Comparison of ENCODE assay signal across 27 cellular contexts in the genomic region with DNA sequence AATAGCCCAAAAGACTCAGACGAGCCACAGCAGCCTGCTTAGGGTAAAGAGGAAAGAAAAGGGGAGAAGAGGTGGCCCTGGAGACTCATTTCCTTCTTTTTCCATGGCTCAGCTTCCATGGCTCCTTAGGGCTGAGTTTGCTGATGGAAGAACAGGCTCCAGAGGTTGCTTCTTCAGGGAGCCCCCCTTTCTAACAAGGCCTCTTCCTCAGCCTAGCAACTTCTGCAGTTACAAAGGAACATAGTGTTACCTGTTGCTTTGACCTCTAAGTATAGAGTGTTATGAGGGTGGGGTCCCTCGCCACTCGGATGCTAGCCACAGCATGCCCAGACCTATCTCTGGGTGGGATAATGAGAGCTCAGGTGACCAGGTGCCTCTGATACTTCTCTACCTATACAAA.
"Had no signal": no experiment of that assay in that cellular context is flagged by ENCODE, and none has a peak within 500 bp of the region (broad histone marks: within the 10 kb centered on the region; RNA-seq: fewer than 3 reads in every experiment).

No MANE protein-coding gene starts in this region.

- DNase-seq: stimulated activated CD4-positive, alpha-beta T cell treated with anti-CD3 and anti-CD28 coated beads, Interleukin-2, amount 100 ng/mL, for 48 hours; stimulated activated CD4-positive, alpha-beta T cell treated with anti-CD3 and anti-CD28 coated beads, Interleukin-4, amount 100 ng/mL, for 1 hour; stimulated activated CD4-positive, alpha-beta T cell treated with anti-CD3 and anti-CD28 coated beads, Interleukin-4, amount 100 ng/mL, for 24 hours; stimulated activated CD4-positive, alpha-beta T cell treated with anti-CD3 and anti-CD28 coated beads, Interleukin-4, amount 100 ng/mL, for 4 hours; stimulated activated CD8-positive, alpha-beta memory T cell treated with anti-CD3 and anti-CD28 coated beads, Interleukin-4, amount 100 ng/mL, for 48 hours; stimulated activated naive B cell treated with anti-CD40 and anti-IgM and Interleukin-4, amounts not matched to agents 10 μg/mL and 1 μg/mL and 100 μg/mL, for 72 hours; stimulated activated naive CD4-positive, alpha-beta T cell; stimulated activated naive CD4-positive, alpha-beta T cell treated with Interleukin-2 at 50 U/mL for 16 hours; stimulated activated naive CD8-positive, alpha-beta T cell treated with anti-CD3 and anti-CD28 coated beads, Interleukin-15, amount 100 ng/mL, for 72 hours; stimulated activated naive CD8-positive, alpha-beta T cell treated with anti-CD3 and anti-CD28 coated beads, Interleukin-15, Interleukin-2, amounts not matched to agents 100 U/mL and 50 U/mL, for 24 hours; stomach; substantia nigra; testis; thyroid gland; tibial artery; transverse colon; upper lobe of left lung; upper lobe of right lung; uterus had no signal

- H3K36me3 ChIP-seq: stomach, suprapubic skin, thoracic aorta, thyroid gland, tibial artery, tibial nerve, transverse colon, upper lobe of left lung, upper lobe of right lung, uterus, vagina had no signal

- H3K9me3 Mint-ChIP-seq: stimulated activated effector memory CD8-positive, alpha-beta T cell treated with anti-CD3 and anti-CD28 coated beads, Interleukin-12 subunit alpha, Interleukin-12 subunit beta, amount 100 ng/mL, for 72 hours; stimulated activated memory B cell treated with anti-CD40 and anti-IgM and Interleukin-4, amounts not matched to agents 10 μg/mL and 1 μg/mL and 100 μg/mL, for 72 hours; stimulated activated naive B cell treated with anti-CD40 and anti-IgM and Interleukin-4, amounts not matched to agents 10 μg/mL and 1 μg/mL and 100 μg/mL, for 72 hours; stimulated activated naive CD8-positive, alpha-beta T cell treated with anti-CD3 and anti-CD28 coated beads, Interleukin-15, amount 100 ng/mL, for 72 hours; stimulated activated naive CD8-positive, alpha-beta T cell treated with anti-CD3 and anti-CD28 coated beads, Interleukin-15, Interleukin-2, amounts not matched to agents 100 ng/mL and 50 ng/mL, for 24 hours; type B pancreatic cell had no signal

- H3K4me1 Mint-ChIP-seq: stimulated activated effector memory CD8-positive, alpha-beta T cell treated with anti-CD3 and anti-CD28 coated beads, Interleukin-12 subunit alpha, Interleukin-12 subunit beta, amount 100 ng/mL, for 72 hours; stimulated activated memory B cell treated with anti-CD40 and anti-IgM and Interleukin-4, amounts not matched to agents 10 μg/mL and 1 μg/mL and 100 μg/mL, for 72 hours had no signal

- H3K27me3 Mint-ChIP-seq: type B pancreatic cell had no signal

- H3K4me3 Mint-ChIP-seq: stimulated activated effector memory CD8-positive, alpha-beta T cell treated with anti-CD3 and anti-CD28 coated beads, Interleukin-12 subunit alpha, Interleukin-12 subunit beta, amount 100 ng/mL, for 72 hours; stimulated activated memory B cell treated with anti-CD40 and anti-IgM and Interleukin-4, amounts not matched to agents 10 μg/mL and 1 μg/mL and 100 μg/mL, for 72 hours; stimulated activated naive B cell treated with anti-CD40 and anti-IgM and Interleukin-4, amounts not matched to agents 10 μg/mL and 1 μg/mL and 100 μg/mL, for 72 hours; stimulated activated naive CD8-positive, alpha-beta T cell treated with anti-CD3 and anti-CD28 coated beads, Interleukin-15, amount 100 ng/mL, for 72 hours; stimulated activated naive CD8-positive, alpha-beta T cell treated with anti-CD3 and anti-CD28 coated beads, Interleukin-15, Interleukin-2, amounts not matched to agents 100 ng/mL and 50 ng/mL, for 24 hours; type B pancreatic cell had no signal

- H3K27ac ChIP-seq: stomach, suprapubic skin, testis, thoracic aorta, thyroid gland, tibial artery, tibial nerve, transverse colon, upper lobe of left lung, upper lobe of right lung, uterus, vagina had no signal

- H3K27me3 ChIP-seq: stomach, testis, thyroid gland, tibial artery, tibial nerve, upper lobe of left lung, upper lobe of right lung, uterus, vagina had no signal

- ATAC-seq: stimulated activated effector memory CD8-positive, alpha-beta T cell treated with anti-CD3 and anti-CD28 coated beads, Interleukin-12 subunit alpha, Interleukin-12 subunit beta, amount 100 ng/mL, for 72 hours; stimulated activated memory B cell treated with anti-CD40 and anti-IgM and Interleukin-4, amounts not matched to agents 10 μg/mL and 1 μg/mL and 100 μg/mL, for 72 hours; stimulated activated naive B cell treated with anti-CD40 and anti-IgM and Interleukin-4, amounts not matched to agents 10 μg/mL and 1 μg/mL and 100 μg/mL, for 72 hours; stimulated activated naive CD8-positive, alpha-beta T cell treated with anti-CD3 and anti-CD28 coated beads, Interleukin-15, amount 100 ng/mL, for 72 hours; stimulated activated naive CD8-positive, alpha-beta T cell treated with anti-CD3 and anti-CD28 coated beads, Interleukin-15, Interleukin-2, amounts not matched to agents 100 U/mL and 50 U/mL, for 24 hours; upper lobe of right lung had no signal

- H3K9me3 ChIP-seq: stomach, suprapubic skin, testis, thoracic aorta, thyroid gland, tibial artery, tibial nerve, transverse colon, upper lobe of left lung, upper lobe of right lung, uterus, vagina had no signal

- H3K27ac Mint-ChIP-seq: stimulated activated effector memory CD8-positive, alpha-beta T cell treated with anti-CD3 and anti-CD28 coated beads, Interleukin-12 subunit alpha, Interleukin-12 subunit beta, amount 100 ng/mL, for 72 hours; stimulated activated memory B cell treated with anti-CD40 and anti-IgM and Interleukin-4, amounts not matched to agents 10 μg/mL and 1 μg/mL and 100 μg/mL, for 72 hours; stimulated activated naive B cell treated with anti-CD40 and anti-IgM and Interleukin-4, amounts not matched to agents 10 μg/mL and 1 μg/mL and 100 μg/mL, for 72 hours; stimulated activated naive CD8-positive, alpha-beta T cell treated with anti-CD3 and anti-CD28 coated beads, Interleukin-15, Interleukin-2, amounts not matched to agents 100 ng/mL and 50 ng/mL, for 24 hours; type B pancreatic cell had no signal

- H3K4me1 ChIP-seq: suprapubic skin, testis, tibial nerve, transverse colon, uterus had no signal

- H3K36me3 Mint-ChIP-seq: stimulated activated effector memory CD8-positive, alpha-beta T cell treated with anti-CD3 and anti-CD28 coated beads, Interleukin-12 subunit alpha, Interleukin-12 subunit beta, amount 100 ng/mL, for 72 hours; stimulated activated memory B cell treated with anti-CD40 and anti-IgM and Interleukin-4, amounts not matched to agents 10 μg/mL and 1 μg/mL and 100 μg/mL, for 72 hours; stimulated activated naive B cell treated with anti-CD40 and anti-IgM and Interleukin-4, amounts not matched to agents 10 μg/mL and 1 μg/mL and 100 μg/mL, for 72 hours; type B pancreatic cell had no signal

- H3K4me3 ChIP-seq: stomach, suprapubic skin, testis, thoracic aorta, thyroid gland, tibial artery, tibial nerve, transverse colon, upper lobe of left lung, upper lobe of right lung, uterus, vagina had no signal
